ENCODE assay signal across 9 cellular contexts in genomic region chr1:15627343-15627988, GRCh38. TPM values are rescaled to one million over a fixed set of nuclear protein-coding genes. Genes with fewer than 3 reads are reported as not detected.
DNase-seq lines count a peak whose midpoint lies in the region; ATAC-seq, FAIRE-seq and TF ChIP-seq lines count a peak whose summit lies in the region.
"Had no signal": no experiment of that assay in that cellular context is flagged by ENCODE, and none has a peak within 500 bp of the region (broad histone marks: within the 10 kb centered on the region; RNA-seq: fewer than 3 reads in every experiment).

No MANE protein-coding gene starts in this region.

- no peak for DNase-seq in activated CD4-positive, CD25-positive, alpha-beta regulatory T cell treated with anti-CD3 and anti-CD28 coated beads, Interleukin-2, amount 50 U/mL, for 72 hours
- DNase-seq in activated B cell treated with CpG ODN at 0.5 μM for 24 hours, result no peak
- DNase-seq in stimulated activated effector memory CD8-positive, alpha-beta T cell treated with anti-CD3 and anti-CD28 coated beads, Interleukin-12 subunit alpha, Interleukin-12 subunit beta, amount 100 ng/mL, for 72 hours (ENCODE audit: low spot score in 2 of 2), result no peak
- DNase-seq in naive thymus-derived CD4-positive, alpha-beta T cell, result no peak
- DNase-seq in kidney, result no peak
- no peak for DNase-seq in NCI-H446 treated with DMSO at 0.1 percent for 48 hours (lab: John Stamatoyannopoulos, UW)

- H3K4me1 Mint-ChIP-seq in activated B cell treated with CpG ODN at 0.5 μM for 24 hours, result peaks cover 47% of the 10 kb centered on the region
- peaks cover 37% of the 10 kb centered on the region for H3K4me1 Mint-ChIP-seq in stimulated activated effector memory CD8-positive, alpha-beta T cell treated with anti-CD3 and anti-CD28 coated beads, Interleukin-12 subunit alpha, Interleukin-12 subunit beta, amount 100 ng/mL, for 72 hours
- peaks cover 23 to 44% (median 34%) of the 10 kb centered on the region in 7 donors for H3K4me1 Mint-ChIP-seq in naive thymus-derived CD4-positive, alpha-beta T cell

- peak overlapping the region; percentile 74 for H3K27ac Mint-ChIP-seq in activated B cell treated with CpG ODN at 0.5 μM for 24 hours
- H3K27ac Mint-ChIP-seq in stimulated activated effector memory CD8-positive, alpha-beta T cell treated with anti-CD3 and anti-CD28 coated beads, Interleukin-12 subunit alpha, Interleukin-12 subunit beta, amount 100 ng/mL, for 72 hours, result peak overlapping the region; percentile 66
- H3K27ac Mint-ChIP-seq in naive thymus-derived CD4-positive, alpha-beta T cell, result peak overlapping the region in 3 of 9 donors; percentile 29 to 69 (median 69)

- intact Hi-C loops in activated B cell treated with CpG ODN at 0.5 μM for 24 hours (cut with micrococcal nuclease), result no loop called here
- intact Hi-C loops in naive thymus-derived CD4-positive, alpha-beta T cell (cut with micrococcal nuclease), result no loop called here
- intact Hi-C loops in kidney (cut with DNase I), result no loop called here

- H3K27me3 ChIP-seq in naive thymus-derived CD4-positive, alpha-beta T cell (ENCODE audit: control insufficient read depth in 2 of 2, insufficient read depth in 2 of 2, low read length in 2 of 2), result no peaks in the 10 kb centered on the region

- TF ChIP-seq CTCF in activated B cell treated with CpG ODN at 0.5 μM for 24 hours (IDR thresholded peaks at IDR 0.05) (no peak), kidney (IDR thresholded peaks at IDR 0.05; ENCODE audit: borderline replicate concordance, extremely low read depth, insufficient read depth) (no peak)

- H3K9me3 ChIP-seq in naive thymus-derived CD4-positive, alpha-beta T cell (ENCODE audit: control insufficient read depth in 2 of 3, low read length in 3 of 3), result no peaks in the 10 kb centered on the region
- H3K9me3 ChIP-seq in kidney (ENCODE audit: control insufficient read depth in 1 of 2, low read length in 2 of 2), result no peaks in the 10 kb centered on the region
- H3K9me3 ChIP-seq: A549 had no signal

- H3K4me3 ChIP-seq in naive thymus-derived CD4-positive, alpha-beta T cell (ENCODE audit: low read length), result no peak overlapping the region
- no peak overlapping the region for H3K4me3 ChIP-seq in kidney (ENCODE audit: low read length in 2 of 2)
- H3K4me3 ChIP-seq: A549 had no signal

- H3K4me1 ChIP-seq in naive thymus-derived CD4-positive, alpha-beta T cell (ENCODE audit: control insufficient read depth in 2 of 2, insufficient read depth in 2 of 2, low read length in 2 of 2), result peaks cover 0 to 5% of the 10 kb centered on the region in 2 donors
- H3K4me1 ChIP-seq in kidney (ENCODE audit: control insufficient read depth in 1 of 2, insufficient read depth in 1 of 2, low read depth in 1 of 2, low read length in 2 of 2), result peaks cover 10 to 18% of the 10 kb centered on the region in 2 donors
- H3K4me1 ChIP-seq: A549 had no signal

- peak; percentile 53 to 84 for ATAC-seq in activated CD4-positive, CD25-positive, alpha-beta regulatory T cell treated with anti-CD3 and anti-CD28 coated beads, Interleukin-2, amount 50 U/mL, for 24 hours
- ATAC-seq in HG02840 (IDR thresholded peaks at IDR 0.05; ENCODE audit: low FRiP score, unreplicated experiment) (peak; percentile 73), activated B cell treated with CpG ODN at 0.5 μM for 24 hours (ENCODE audit: low read depth) (peak; percentile 75)
- peak; percentile 85 for ATAC-seq in stimulated activated effector memory CD8-positive, alpha-beta T cell treated with anti-CD3 and anti-CD28 coated beads, Interleukin-12 subunit alpha, Interleukin-12 subunit beta, amount 100 ng/mL, for 72 hours
- ATAC-seq in naive thymus-derived CD4-positive, alpha-beta T cell, result no peak
- ATAC-seq: A549 had no signal

- H3K9me3 Mint-ChIP-seq in activated B cell treated with CpG ODN at 0.5 μM for 24 hours, result no peaks in the 10 kb centered on the region
- H3K9me3 Mint-ChIP-seq in stimulated activated effector memory CD8-positive, alpha-beta T cell treated with anti-CD3 and anti-CD28 coated beads, Interleukin-12 subunit alpha, Interleukin-12 subunit beta, amount 100 ng/mL, for 72 hours, result no peaks in the 10 kb centered on the region
- H3K9me3 Mint-ChIP-seq in naive thymus-derived CD4-positive, alpha-beta T cell, result no peaks in the 10 kb centered on the region

- no peaks in the 10 kb centered on the region for H3K27me3 Mint-ChIP-seq in activated B cell treated with CpG ODN at 0.5 μM for 24 hours
- H3K27me3 Mint-ChIP-seq in naive thymus-derived CD4-positive, alpha-beta T cell, result no peaks in the 10 kb centered on the region

- peaks cover 0 to 55% (median 0%) of the 10 kb centered on the region in 3 experiments for H3K36me3 ChIP-seq in naive thymus-derived CD4-positive, alpha-beta T cell (ENCODE audit: control insufficient read depth in 2 of 3, insufficient read depth in 3 of 3, low read length in 3 of 3)
- peaks cover 11 to 37% of the 10 kb centered on the region in 2 donors for H3K36me3 ChIP-seq in kidney (ENCODE audit: control insufficient read depth in 1 of 2, insufficient read depth in 2 of 2, low read length in 2 of 2)

- H3K27ac ChIP-seq in naive thymus-derived CD4-positive, alpha-beta T cell (ENCODE audit: low read depth, low read length), result no peak overlapping the region
- H3K27ac ChIP-seq in kidney (ENCODE audit: low read depth in 2 of 2, low read length in 2 of 2), result no peak overlapping the region
- H3K27ac ChIP-seq: A549 had no signal

- POLR2A ChIA-PET in activated B cell treated with CpG ODN at 0.5 μM for 24 hours (lab: Charles Lee), result interaction anchor here (0.8 to 1.4 kb wide), 3 partner anchors 56 to 100 kb away, joined by 3 to 4 read pairs (median 3); partner anchors contain the start of gene DNAJC16
- POLR2A ChIA-PET in naive thymus-derived CD4-positive, alpha-beta T cell (lab: Charles Lee), result no interaction called here

- no peak overlapping the region for H3K4me3 Mint-ChIP-seq in activated B cell treated with CpG ODN at 0.5 μM for 24 hours
- H3K4me3 Mint-ChIP-seq in stimulated activated effector memory CD8-positive, alpha-beta T cell treated with anti-CD3 and anti-CD28 coated beads, Interleukin-12 subunit alpha, Interleukin-12 subunit beta, amount 100 ng/mL, for 72 hours, result no peak overlapping the region
- no peak overlapping the region for H3K4me3 Mint-ChIP-seq in naive thymus-derived CD4-positive, alpha-beta T cell

- peaks cover 69% of the 10 kb centered on the region for H3K36me3 Mint-ChIP-seq in activated B cell treated with CpG ODN at 0.5 μM for 24 hours (ENCODE audit: low read depth)
- peaks cover 80% of the 10 kb centered on the region for H3K36me3 Mint-ChIP-seq in stimulated activated effector memory CD8-positive, alpha-beta T cell treated with anti-CD3 and anti-CD28 coated beads, Interleukin-12 subunit alpha, Interleukin-12 subunit beta, amount 100 ng/mL, for 72 hours
- peaks cover 6 to 46% (median 18%) of the 10 kb centered on the region in 5 donors for H3K36me3 Mint-ChIP-seq in naive thymus-derived CD4-positive, alpha-beta T cell

- FAIRE-seq in kidney (lab: Jason Lieb, UNC), result no peak
- FAIRE-seq: A549 had no signal

- no peak overlapping the region for H3K9ac ChIP-seq in kidney (ENCODE audit: low read length in 2 of 2)

- CTCF ChIA-PET in activated B cell treated with CpG ODN at 0.5 μM for 24 hours (lab: Charles Lee), result interaction anchor here (1.0 to 1.1 kb wide), 2 partner anchors 43 to 114 kb away, joined by 3 to 4 read pairs; partner anchors contain the start of gene AGMAT
- CTCF ChIA-PET in naive thymus-derived CD4-positive, alpha-beta T cell (lab: Charles Lee), result no interaction called here

RNA-seq across cellular contexts. Expression of gene DDI2, which starts 10.2 kb away (rescaled TPM):
- total RNA-seq in activated B cell treated with CpG ODN at 0.5 μM for 24 hours (45.8 and 59.1 TPM in 2 replicates), kidney (28.3 TPM)
- 10 to 100 TPM; 24.5 to 46.8 (median 37.0) TPM for total RNA-seq in naive thymus-derived CD4-positive, alpha-beta T cell
- 1 to 10 TPM; 3.2 to 6.7 TPM for polyA plus RNA-seq in naive thymus-derived CD4-positive, alpha-beta T cell
- 4.0 TPM for polyA plus RNA-seq in kidney (ENCODE audit: insufficient read depth, low read depth, low replicate concordance)

RNA-seq across cellular contexts. Expression of gene AGMAT, which starts 42.6 kb away (rescaled TPM):
- total RNA-seq in activated B cell treated with CpG ODN at 0.5 μM for 24 hours, result 8.1 TPM in 2 replicates
- 10 to 100 TPM in 1 of 5 experiments, 1 to 10 TPM in 4; 6.4 to 21.5 (median 9.5) TPM for total RNA-seq in naive thymus-derived CD4-positive, alpha-beta T cell
- 10 to 100 TPM; 14.5 to 16.9 TPM for polyA plus RNA-seq in naive thymus-derived CD4-positive, alpha-beta T cell
- total RNA-seq in kidney, result 6.2 TPM
- polyA plus RNA-seq in kidney (ENCODE audit: insufficient read depth, low read depth, low replicate concordance), result 119 TPM

RNA-seq across cellular contexts. Expression of gene PLEKHM2, which starts 56.7 kb away (rescaled TPM):
- total RNA-seq in activated B cell treated with CpG ODN at 0.5 μM for 24 hours (100 and 105 TPM in 2 replicates), kidney (65.7 TPM)
- total RNA-seq in naive thymus-derived CD4-positive, alpha-beta T cell, result 10 to 100 TPM; 53.6 to 78.6 (median 68.1) TPM
- polyA plus RNA-seq in naive thymus-derived CD4-positive, alpha-beta T cell, result 10 to 100 TPM in 1 of 2 donors, 1 to 10 TPM in 1; 4.3 to 10.0 TPM
- polyA plus RNA-seq in kidney (ENCODE audit: insufficient read depth, low read depth, low replicate concordance), result 21.7 TPM
